ENCODE assay signal across 8 cellular contexts in the genomic region with DNA sequence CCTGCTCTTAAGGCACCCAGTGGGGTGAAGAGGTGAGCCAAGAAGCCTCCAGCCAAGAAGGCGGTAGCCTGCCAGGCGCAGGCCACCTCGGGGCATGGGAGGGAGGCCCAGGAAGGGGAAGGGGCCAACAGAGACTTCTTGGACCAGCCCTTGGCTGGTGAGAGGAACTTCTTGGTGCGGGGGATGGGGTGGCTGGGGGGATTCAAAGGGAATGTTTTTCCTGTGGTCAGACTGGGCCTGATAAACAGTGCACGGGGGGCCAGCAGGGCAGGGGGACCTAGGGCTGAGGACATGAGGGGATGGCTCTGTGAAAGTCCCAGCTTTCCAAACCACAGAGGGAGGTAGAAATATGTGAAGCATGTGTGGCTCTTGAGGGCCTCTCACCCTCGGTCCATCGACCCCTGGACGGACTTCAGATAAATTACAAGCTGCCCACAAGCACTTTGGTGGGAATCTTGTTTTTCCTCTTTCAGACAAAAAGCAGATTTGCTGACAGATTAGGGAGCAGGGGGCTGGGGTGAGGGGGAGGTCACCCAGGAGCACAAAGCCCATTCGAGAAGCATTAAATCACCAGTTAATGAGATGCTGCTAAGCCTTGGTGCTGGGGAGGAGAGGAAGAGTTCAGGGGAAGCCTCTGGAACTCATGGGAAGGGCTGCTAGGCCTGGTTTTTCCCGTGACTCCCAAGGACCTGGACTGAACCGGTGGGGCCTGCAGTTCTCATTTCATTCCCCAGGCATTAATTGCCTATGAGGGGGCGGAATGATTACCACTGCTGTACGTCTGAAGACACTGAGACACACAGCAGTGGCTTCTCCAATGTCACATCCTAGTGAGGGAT. TPM values are rescaled to one million over a fixed set of nuclear protein-coding genes. Genes with fewer than 3 reads are reported as not detected.
DNase-seq lines count a peak whose midpoint lies in the region; ATAC-seq and TF ChIP-seq lines count a peak whose summit lies in the region.

No MANE protein-coding gene starts in this region.

- H3K4me3 ChIP-seq in AG04450 (ENCODE audit: low read depth, low read length) = no peak overlapping the region
- no peak overlapping the region for H3K4me3 ChIP-seq in HEK293 (ENCODE audit: low read depth, low read length)
- no peak overlapping the region for H3K4me3 ChIP-seq in astrocyte of the cerebellum (ENCODE audit: low read depth, low read length)
- H3K4me3 ChIP-seq in mesodermal cell (ENCODE audit: extremely low read depth, insufficient read depth, low read length, poor library complexity, severe bottlenecking) = no peak overlapping the region

- ATAC-seq in HG02884 (IDR thresholded peaks at IDR 0.05; ENCODE audit: unreplicated experiment) (no peak), GM21381 (IDR thresholded peaks at IDR 0.05; ENCODE audit: unreplicated experiment) (no peak)

- in situ Hi-C loops in astrocyte of the cerebellum (cut with HindIII; ENCODE audit: low sequenced_read_pairs) = no loop called here

- H3K36me3 ChIP-seq in HEK293 (ENCODE audit: control insufficient read depth in 2 of 2, insufficient read depth in 1 of 2, low read length in 2 of 2) (no peaks in the 10 kb centered on the region), mesodermal cell (ENCODE audit: control insufficient read depth, insufficient read depth, low read length) (no peaks in the 10 kb centered on the region)

- peak overlapping the region; percentile 61 for H3K27ac ChIP-seq in AG04450 (ENCODE audit: low read depth, low read length)
- peak overlapping the region; percentile 7; the same call in 1 of the 2 replicates for H3K27ac ChIP-seq in HEK293 (ENCODE audit: extremely low read depth, low read depth, low read length)
- peak overlapping the region; percentile 95 for H3K27ac ChIP-seq in mesodermal cell (ENCODE audit: low read depth, low read length, severe bottlenecking)

- peaks cover 1% of the 10 kb centered on the region for H3K27me3 ChIP-seq in AG04450 (ENCODE audit: control insufficient read depth, insufficient read depth, low read length)

- peaks cover 24% of the 10 kb centered on the region for H3K4me1 ChIP-seq in HEK293 (ENCODE audit: control insufficient read depth, insufficient read depth, low read length)
- peaks cover 42% of the 10 kb centered on the region for H3K4me1 ChIP-seq in mesodermal cell (ENCODE audit: control insufficient read depth, insufficient read depth, low read length, poor library complexity, severe bottlenecking)

- H3K9me3 ChIP-seq in AG04450 (ENCODE audit: control insufficient read depth, insufficient read depth, low read length) (peaks cover 6% of the 10 kb centered on the region; the same call in 1 of the 2 replicates), HEK293 (ENCODE audit: control insufficient read depth, insufficient read depth, low read depth, low read length) (no peaks in the 10 kb centered on the region), mesodermal cell (ENCODE audit: control insufficient read depth, low read length) (no peaks in the 10 kb centered on the region)

- 35 to 51% methylated on average over 7 to 8 of the region's 13 CpGs for WGBS in mesodermal cell (ENCODE audit: insufficient coverage in 2 of 2), 2 experiments

- DNase-seq in AG04450 (ENCODE audit: low read depth, low spot score) (no peak), astrocyte of the cerebellum (ENCODE audit: low read depth) (peak; percentile 98), DMS114 treated with DMSO at 0.1 percent for 48 hours (lab: John Stamatoyannopoulos, UW; ENCODE audit: unreplicated experiment) (no peak)
- no peak for DNase-seq in activated CD4-positive, CD25-positive, alpha-beta regulatory T cell (lab: John Stamatoyannopoulos, UW)

- CTCF ChIA-PET in AG04450 (lab: Charles Lee) (interaction anchor here (0.6 kb wide), 1 partner anchor 330 kb away, joined by 3 read pairs; no protein-coding TSS in a partner anchor), HEK293 (lab: Yijun Ruan, JAX) (no interaction called here)

- POLR2A ChIA-PET in AG04450 (lab: Yijun Ruan, JAX) = no interaction called here
- POLR2A ChIA-PET in HEK293 (lab: Yijun Ruan, JAX) = interaction anchor here (0.7 to 1.0 kb wide), 4 partner anchors 31 to 618 kb away, joined by 3 to 5 read pairs (median 4); a partner anchor contains a TSS

- no peak for TF ChIP-seq CTCF in AG04450 (IDR thresholded peaks at IDR 0.05; ENCODE audit: low read depth, low read length)
- TF ChIP-seq CTCF in HEK293 (tag by site-specific recombination; IDR thresholded peaks at IDR 0.05) = no peak
- no peak for TF ChIP-seq CTCF in astrocyte of the cerebellum (IDR thresholded peaks at IDR 0.05; ENCODE audit: low read depth, low read length, missing control alignments)

TF ChIP-seq in HEK293, 187 proteins besides CTCF, POLR2A, EP300 and RAD21:
- peak; percentile 16; the same call in 1 of the 2 replicates for TF ChIP-seq ZFP69B (tag by site-specific recombination; IDR thresholded peaks at IDR 0.05)
- TF ChIP-seq ZEB2 (tag by site-specific recombination; IDR thresholded peaks at IDR 0.05) = 0 out of 2 replicates have a peak, but pooled peaks have one; percentile 15
- TF ChIP-seq ZNF670 (tag by site-specific recombination; IDR thresholded peaks at IDR 0.05; ENCODE audit: low read depth) = no peak
- TF ChIP-seq GLIS1 (tag by site-specific recombination; IDR thresholded peaks at IDR 0.05) = peak; percentile 94
- peak; percentile 92 for TF ChIP-seq SP7 (tag by site-specific recombination; IDR thresholded peaks at IDR 0.05)
- TF ChIP-seq ZIC2 (tag by site-specific recombination; IDR thresholded peaks at IDR 0.05) = peak; percentile 96
- TF ChIP-seq IKZF3 (tag by site-specific recombination; IDR thresholded peaks at IDR 0.05) = peak; percentile 58; the same call in 1 of the 2 replicates
- TF ChIP-seq ZNF626 (tag by site-specific recombination; IDR thresholded peaks at IDR 0.05) = no peak
- TF ChIP-seq ZNF341 (tag by site-specific recombination; IDR thresholded peaks at IDR 0.05; ENCODE audit: low read depth) = peak; percentile 65
- peak; percentile 86 for TF ChIP-seq ZNF660 (tag by site-specific recombination; IDR thresholded peaks at IDR 0.05)
- peak; percentile 49; the same call in 1 of the 2 replicates for TF ChIP-seq ZNF600 (tag by site-specific recombination; IDR thresholded peaks at IDR 0.05)
- TF ChIP-seq WT1 (tag by site-specific recombination; IDR thresholded peaks at IDR 0.05) = peak; percentile 92
- TF ChIP-seq ZNF274 (IDR thresholded peaks at IDR 0.05; ENCODE audit: low read length) = no peak
- no peak for TF ChIP-seq ZNF274 (tag by site-specific recombination; IDR thresholded peaks at IDR 0.05; ENCODE audit: borderline replicate concordance)
- peak; percentile 61 for TF ChIP-seq ZFHX2 (tag by site-specific recombination; conservative IDR thresholded peaks at IDR 0.05)
- no peak for TF ChIP-seq ZNF610 (tag by site-specific recombination; IDR thresholded peaks at IDR 0.05; ENCODE audit: borderline replicate concordance)
- TF ChIP-seq, protein P1, sequence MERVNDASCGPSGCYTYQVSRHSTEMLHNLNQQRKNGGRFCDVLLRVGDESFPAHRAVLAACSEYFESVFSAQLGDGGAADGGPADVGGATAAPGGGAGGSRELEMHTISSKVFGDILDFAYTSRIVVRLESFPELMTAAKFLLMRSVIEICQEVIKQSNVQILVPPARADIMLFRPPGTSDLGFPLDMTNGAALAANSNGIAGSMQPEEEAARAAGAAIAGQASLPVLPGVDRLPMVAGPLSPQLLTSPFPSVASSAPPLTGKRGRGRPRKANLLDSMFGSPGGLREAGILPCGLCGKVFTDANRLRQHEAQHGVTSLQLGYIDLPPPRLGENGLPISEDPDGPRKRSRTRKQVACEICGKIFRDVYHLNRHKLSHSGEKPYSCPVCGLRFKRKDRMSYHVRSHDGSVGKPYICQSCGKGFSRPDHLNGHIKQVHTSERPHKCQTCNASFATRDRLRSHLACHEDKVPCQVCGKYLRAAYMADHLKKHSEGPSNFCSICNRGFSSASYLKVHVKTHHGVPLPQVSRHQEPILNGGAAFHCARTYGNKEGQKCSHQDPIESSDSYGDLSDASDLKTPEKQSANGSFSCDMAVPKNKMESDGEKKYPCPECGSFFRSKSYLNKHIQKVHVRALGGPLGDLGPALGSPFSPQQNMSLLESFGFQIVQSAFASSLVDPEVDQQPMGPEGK (tag by site-specific recombination; IDR thresholded peaks at IDR 0.05) = peak; percentile 8; the same call in 1 of the 2 replicates
- TF ChIP-seq ZNF521 (tag by site-specific recombination; IDR thresholded peaks at IDR 0.05) = no peak
- TF ChIP-seq OSR2 (tag by site-specific recombination; IDR thresholded peaks at IDR 0.05) = 0 out of 2 replicates have a peak, but pooled peaks have one; percentile 30
- no peak for TF ChIP-seq ZNF112 (tag by site-specific recombination; IDR thresholded peaks at IDR 0.05)
- no peak for TF ChIP-seq ZNF155 (tag by site-specific recombination; IDR thresholded peaks at IDR 0.05)

RNA-seq across cellular contexts. Expression of a gene that starts 11.3 kb away (rescaled TPM):
- not detected in 2 replicates for polyA plus RNA-seq in AG04450 (2011; rRNA removed)
- not detected in 2 replicates for polyA minus RNA-seq in AG04450 (2011; rRNA and poly(A)+ RNA removed)
- 0.77 TPM for polyA plus RNA-seq in mesodermal cell (2013, experiment 1 of 2)
- 0.40 TPM for polyA plus RNA-seq in mesodermal cell (2013, experiment 2 of 2)

RNA-seq across cellular contexts. Expression of a gene that starts 18.8 kb away (rescaled TPM):
- 0.15 and 0.17 TPM in 2 replicates for polyA plus RNA-seq in AG04450 (2011; rRNA removed)
- polyA minus RNA-seq in AG04450 (2011; rRNA and poly(A)+ RNA removed) = 0.65 and 0.83 TPM in 2 replicates
- polyA plus RNA-seq in mesodermal cell (2013, experiment 1 of 2) = 31.8 TPM
- polyA plus RNA-seq in mesodermal cell (2013, experiment 2 of 2) = 27.7 TPM

Comparison
In these comparisons a context has a peak if more than half of its experiments do, and no peak if none do; other contexts are left out.
1. H3K27ac ChIP-seq: peak in every context shown above with its lines; median percentile 95 in mesodermal cell; 61 in AG04450; 7 in HEK293.